ENCODE assay signal across 9 cellular contexts in genomic region chr6:34664270-34664971, GRCh38. TPM values are rescaled to one million over a fixed set of nuclear protein-coding genes. Genes with fewer than 3 reads are reported as not detected.
DNase-seq lines count a peak whose midpoint lies in the region; ATAC-seq and TF ChIP-seq lines count a peak whose summit lies in the region.
"Had no signal": no experiment of that assay in that cellular context is flagged by ENCODE, and none has a peak within 500 bp of the region (broad histone marks: within the 10 kb centered on the region; RNA-seq: fewer than 3 reads in every experiment).

No MANE protein-coding gene starts in this region.

- TF ChIP-seq POLR2A in erythroblast (IDR thresholded peaks at IDR 0.05; ENCODE audit: low read length): peak; percentile 15

- TF ChIP-seq CTCF in smooth muscle cell (IDR thresholded peaks at IDR 0.05; ENCODE audit: borderline replicate concordance, insufficient read depth, poor library complexity, severe bottlenecking): no peak

- H3K4me1 ChIP-seq in smooth muscle cell (ENCODE audit: low read depth): peaks cover 3% of the 10 kb centered on the region

- no peaks in the 10 kb centered on the region for H3K27me3 ChIP-seq in smooth muscle cell (ENCODE audit: low read depth)
- H3K27me3 ChIP-seq: ovary had no signal

- ATAC-seq in HG03139 (IDR thresholded peaks at IDR 0.05; ENCODE audit: unreplicated experiment) (no peak), HG03039 (IDR thresholded peaks at IDR 0.05; ENCODE audit: unreplicated experiment) (no peak)

- peaks cover 93% of the 10 kb centered on the region for H3K79me2 ChIP-seq in smooth muscle cell (ENCODE audit: low read depth)

- peaks cover 37% of the 10 kb centered on the region for H4K20me1 ChIP-seq in smooth muscle cell (ENCODE audit: low read depth)

- H3K9me3 ChIP-seq in smooth muscle cell (replicated peaks; ENCODE audit: low read depth): no peaks in the 10 kb centered on the region
- H3K9me3 ChIP-seq: ovary had no signal

- DNase-seq in NCI-H2227 (lab: John Stamatoyannopoulos, UW; ENCODE audit: unreplicated experiment): peak; percentile 16
- no peak for DNase-seq in NCI-H2227 treated with DMSO at 0.1 percent for 48 hours (lab: John Stamatoyannopoulos, UW)
- peak; percentile 26 for DNase-seq in SKM-1 (lab: John Stamatoyannopoulos, UW; ENCODE audit: unreplicated experiment)
- DNase-seq in erythroblast (lab: John Stamatoyannopoulos, UW): peak; percentile 78 to 79
- DNase-seq in smooth muscle cell (lab: John Stamatoyannopoulos, UW; ENCODE audit: unreplicated experiment): no peak
- DNase-seq in activated effector memory CD4-positive, alpha-beta T cell treated with anti-CD3 and anti-CD28 coated beads, Interleukin-2, amount 50 U/mL, for 16 hours: no peak
- DNase-seq: ovary had no signal

- H3K4me3 ChIP-seq in smooth muscle cell: no peak overlapping the region
- H3K4me3 ChIP-seq: ovary had no signal

- 45% methylated on average over 4 of the region's 4 CpGs for WGBS in smooth muscle cell (ENCODE audit: low lambda C conversion rate)

- no peak overlapping the region for H2AFZ ChIP-seq in smooth muscle cell (ENCODE audit: low read depth)

- peaks cover under 1% of the 10 kb centered on the region for H3K36me3 ChIP-seq in smooth muscle cell (ENCODE audit: low read depth)
- H3K36me3 ChIP-seq: ovary had no signal

- peaks cover 5% of the 10 kb centered on the region for H3F3A ChIP-seq in smooth muscle cell (ENCODE audit: low read depth)

- H3K27ac ChIP-seq in smooth muscle cell (ENCODE audit: low read depth): peak overlapping the region; percentile 57
- H3K27ac ChIP-seq: ovary had no signal

- H3K4me2 ChIP-seq in smooth muscle cell: peak overlapping the region; percentile 60

- H3K9ac ChIP-seq in smooth muscle cell (ENCODE audit: low read depth): no peak overlapping the region

RNA-seq across cellular contexts. Expression of gene ILRUN, which starts 32.1 kb away (rescaled TPM):
- total RNA-seq in smooth muscle cell: 23.9 and 24.5 TPM in 2 replicates
- 7.5 and 9.0 TPM in 2 replicates for polyA plus RNA-seq in smooth muscle cell

Comparison
In these comparisons a context has a peak if more than half of its experiments do, and no peak if none do; other contexts are left out.
1. DNase-seq: peak in NCI-H2227 (single experiment), SKM-1 (single experiment) and erythroblast (2 of 2); none in NCI-H2227 treated with DMSO at 0.1 percent for 48 hours (single experiment), smooth muscle cell (single experiment) and activated effector memory CD4-positive, alpha-beta T cell treated with anti-CD3 and anti-CD28 coated beads, Interleukin-2, amount 50 U/mL, for 16 hours (single experiment).